In the genomic region with DNA sequence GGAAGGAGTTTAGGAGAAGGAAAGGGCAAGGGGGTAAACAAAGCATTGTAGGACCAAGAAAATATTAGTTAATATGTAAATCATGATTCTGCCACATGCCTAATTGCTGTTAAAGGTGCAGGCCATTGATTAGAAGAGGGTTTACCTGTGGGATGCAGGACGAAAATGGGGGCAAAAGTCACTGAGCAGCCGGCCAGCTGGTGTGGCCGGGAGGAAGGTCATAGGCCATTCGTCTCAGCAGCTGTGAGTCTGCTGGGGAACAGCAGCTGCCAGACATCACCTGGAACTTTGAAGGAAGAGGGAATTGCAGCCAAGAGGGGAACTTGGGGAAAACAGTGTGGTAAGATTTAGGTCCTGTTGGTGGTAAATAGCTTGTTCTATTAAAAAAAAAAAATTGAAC, we compare ENCODE assay signal across 16 cellular contexts.
DNase-seq lines count a peak whose midpoint lies in the region; ATAC-seq and FAIRE-seq lines count a peak whose summit lies in the region.
"Had no signal": no experiment of that assay in that cellular context is flagged by ENCODE, and none has a peak within 500 bp of the region (broad histone marks: within the 10 kb centered on the region; RNA-seq: fewer than 3 reads in every experiment).

No MANE protein-coding gene starts in this region.

- H3K27me3 Mint-ChIP-seq in naive thymus-derived CD8-positive, alpha-beta T cell: peaks cover 8 to 13% (median 10%) of the 10 kb centered on the region in 5 donors

- peaks cover 44% of the 10 kb centered on the region for H3K4me1 ChIP-seq in SJCRH30

- no peak overlapping the region for H3K27ac Mint-ChIP-seq in naive thymus-derived CD8-positive, alpha-beta T cell
- H3K27ac Mint-ChIP-seq: CD4-positive, CD25-positive, alpha-beta regulatory T cell; GM23338 had no signal

- no peaks in the 10 kb centered on the region for H3K36me3 Mint-ChIP-seq in naive thymus-derived CD8-positive, alpha-beta T cell
- H3K36me3 Mint-ChIP-seq: CD4-positive, CD25-positive, alpha-beta regulatory T cell had no signal

- POLR2A ChIA-PET in naive thymus-derived CD8-positive, alpha-beta T cell (lab: Charles Lee): no interaction called here

- peak overlapping the region; percentile 22 for H3K27ac ChIP-seq in SJCRH30
- H3K27ac ChIP-seq: BLaER1 treated with 17β-estradiol and CSF1 and Interleukin-3, amounts not matched to agents 10 nM and 100 nM; HL-60 had no signal

- DNase-seq in LHCN-M2 (ENCODE audit: low read depth): peak; percentile 41
- DNase-seq in SJCRH30: peak; percentile 19 to 43
- peak; percentile 33 for DNase-seq in myocyte (ENCODE audit: low read depth)
- no peak for DNase-seq in urothelium cell line (ENCODE audit: low spot score)
- no peak for DNase-seq in stimulated activated CD4-positive, alpha-beta T cell treated with anti-CD3 and anti-CD28 coated beads, Interleukin-15, amount 100 ng/mL, for 24 hours
- DNase-seq in naive thymus-derived CD8-positive, alpha-beta T cell: no peak
- no peak for DNase-seq in activated T-cell treated with anti-CD3 and anti-CD28 coated beads for 4 hours
- DNase-seq: ACHN; Calu3; CD4-positive, CD25-positive, alpha-beta regulatory T cell; DMS 273 treated with DMSO at 0.1 percent for 48 hours; H7 had no signal

- H3K4me3 Mint-ChIP-seq in naive thymus-derived CD8-positive, alpha-beta T cell: no peak overlapping the region
- H3K4me3 Mint-ChIP-seq: CD4-positive, CD25-positive, alpha-beta regulatory T cell; GM23338 had no signal

- no peak overlapping the region for H3K4me3 ChIP-seq in SJCRH30
- H3K4me3 ChIP-seq: BLaER1 treated with 17β-estradiol and CSF1 and Interleukin-3, amounts not matched to agents 10 nM and 100 nM; GM23338; K562 had no signal

- no peaks in the 10 kb centered on the region for H3K9me3 Mint-ChIP-seq in naive thymus-derived CD8-positive, alpha-beta T cell
- H3K9me3 Mint-ChIP-seq: CD4-positive, CD25-positive, alpha-beta regulatory T cell; GM23338 had no signal

- no peaks in the 10 kb centered on the region for H3K27me3 ChIP-seq in SJCRH30
- H3K27me3 ChIP-seq: BLaER1 treated with 17β-estradiol and CSF1 and Interleukin-3, amounts not matched to agents 10 nM and 100 nM had no signal

- no peaks in the 10 kb centered on the region; the same call in none of the 2 replicates for H3K36me3 ChIP-seq in SJCRH30

- peak; percentile 17 for FAIRE-seq in urothelium cell line (lab: Jason Lieb, UNC)
- FAIRE-seq: K562 had no signal

- no peaks in the 10 kb centered on the region for H3K9me3 ChIP-seq in SJCRH30 (replicated peaks)
- H3K9me3 ChIP-seq: BLaER1 treated with 17β-estradiol and CSF1 and Interleukin-3, amounts not matched to agents 10 nM and 100 nM had no signal

- ATAC-seq in naive thymus-derived CD8-positive, alpha-beta T cell: no peak
- ATAC-seq: GM23338, K562 had no signal

- no peaks in the 10 kb centered on the region for H3K4me1 Mint-ChIP-seq in naive thymus-derived CD8-positive, alpha-beta T cell
- H3K4me1 Mint-ChIP-seq: CD4-positive, CD25-positive, alpha-beta regulatory T cell had no signal

Comparison
In these comparisons a context has a peak if more than half of its experiments do, and no peak if none do; other contexts are left out.
1. DNase-seq: peak in LHCN-M2 (single experiment), SJCRH30 (2 of 2) and myocyte (single experiment); none in urothelium cell line (single experiment), stimulated activated CD4-positive, alpha-beta T cell treated with anti-CD3 and anti-CD28 coated beads, Interleukin-15, amount 100 ng/mL, for 24 hours (single experiment), naive thymus-derived CD8-positive, alpha-beta T cell (0 of 10) and activated T-cell treated with anti-CD3 and anti-CD28 coated beads for 4 hours (single experiment).